ENCODE assay signal across 16 cellular contexts in the genomic region with DNA sequence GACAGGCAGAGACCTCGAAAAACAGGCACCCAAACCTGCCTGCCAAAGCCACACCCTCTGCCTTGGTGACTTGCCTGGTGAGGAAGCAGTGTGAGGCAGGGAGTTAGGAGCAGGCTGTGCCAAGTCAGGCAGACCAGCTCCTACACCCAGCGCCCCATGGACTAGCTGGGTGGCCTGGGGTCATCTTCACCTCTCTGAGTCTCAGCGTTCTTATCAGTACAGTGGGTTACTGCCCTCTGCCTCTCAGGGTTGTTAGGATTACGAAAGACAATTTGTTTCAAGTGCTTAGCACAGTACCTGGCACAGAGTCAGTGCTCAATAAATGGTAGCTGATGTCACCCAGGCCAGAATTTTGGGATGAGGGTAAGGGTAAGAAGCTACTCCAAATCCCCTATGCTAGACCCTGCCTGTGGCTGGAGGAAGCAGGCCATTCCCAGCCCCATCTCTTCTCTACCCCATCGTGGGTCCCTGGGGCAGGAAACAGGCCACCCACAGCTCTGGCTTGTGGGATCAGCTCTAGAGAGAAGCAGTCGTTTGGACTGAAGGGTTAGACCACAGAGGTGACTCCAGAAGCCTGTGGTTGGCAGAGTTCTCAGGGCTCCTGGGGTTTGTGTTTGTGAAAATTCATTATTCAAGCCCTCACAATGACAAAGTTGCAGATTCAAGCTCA. TPM values are rescaled to one million over a fixed set of nuclear protein-coding genes. Genes with fewer than 3 reads are reported as not detected.
DNase-seq lines count a peak whose midpoint lies in the region; ATAC-seq, FAIRE-seq and TF ChIP-seq lines count a peak whose summit lies in the region.
"Had no signal": no experiment of that assay in that cellular context is flagged by ENCODE, and none has a peak within 500 bp of the region (broad histone marks: within the 10 kb centered on the region; RNA-seq: fewer than 3 reads in every experiment).

No MANE protein-coding gene starts in this region.

- H3K27ac ChIP-seq in pancreas = no peak overlapping the region
- no peak overlapping the region for H3K27ac ChIP-seq in CD8-positive, alpha-beta memory T cell (ENCODE audit: low read depth, low read length)

- H3K27me3 ChIP-seq in MG63 (no peaks in the 10 kb centered on the region), pancreas (no peaks in the 10 kb centered on the region)
- H3K27me3 ChIP-seq in CD8-positive, alpha-beta memory T cell (ENCODE audit: insufficient read depth, low read length, poor library complexity, severe bottlenecking) = no peaks in the 10 kb centered on the region
- H3K27me3 ChIP-seq: adrenal gland had no signal

- H3K4me3 ChIP-seq in MG63 = no peak overlapping the region
- H3K4me3 ChIP-seq in fibroblast of the aortic adventitia (ENCODE audit: low read depth, low read length) = no peak overlapping the region
- no peak overlapping the region for H3K4me3 ChIP-seq in pancreas
- H3K4me3 ChIP-seq in CD8-positive, alpha-beta memory T cell (ENCODE audit: low read length) = no peak overlapping the region
- H3K4me3 ChIP-seq: adrenal gland had no signal

- peaks cover 42% of the 10 kb centered on the region for H3K4me1 Mint-ChIP-seq in Calu3 (ENCODE audit: low read depth, unreplicated experiment)
- H3K4me1 Mint-ChIP-seq in CD8-positive, alpha-beta memory T cell = peaks cover 0 to 1% (median 1%) of the 10 kb centered on the region in 3 donors

- no peaks in the 10 kb centered on the region for H3K4me1 ChIP-seq in pancreas
- H3K4me1 ChIP-seq in CD8-positive, alpha-beta memory T cell (ENCODE audit: insufficient read depth, low read length) = no peaks in the 10 kb centered on the region
- H3K4me1 ChIP-seq: adrenal gland had no signal

- intact Hi-C loops in Calu3 (cut with micrococcal nuclease; ENCODE audit: unreplicated experiment) = loop anchor here (1.0 to 2.0 kb wide), 3 partner anchors 23 to 46 kb away; no protein-coding TSS in a partner anchor
- intact Hi-C loops in pancreas (cut with DNase I) = loop anchor here in 1 of 3 donors (10.0 kb wide), 1 partner anchor 219 kb away; no protein-coding TSS in a partner anchor

- no peak for FAIRE-seq in pancreas (lab: Jason Lieb, UNC)
- no peak for FAIRE-seq in D721Med (lab: Jason Lieb, UNC)
- FAIRE-seq: frontal cortex had no signal

- no peaks in the 10 kb centered on the region for H3K9me3 ChIP-seq in MG63
- H3K9me3 ChIP-seq in pancreas = no peaks in the 10 kb centered on the region
- no peaks in the 10 kb centered on the region for H3K9me3 ChIP-seq in CD8-positive, alpha-beta memory T cell (ENCODE audit: low read length)
- H3K9me3 ChIP-seq: adrenal gland had no signal

- H3K27me3 Mint-ChIP-seq in Calu3 (ENCODE audit: unreplicated experiment) = peaks cover 13% of the 10 kb centered on the region
- peaks cover 0 to 8% of the 10 kb centered on the region in 2 donors for H3K27me3 Mint-ChIP-seq in CD8-positive, alpha-beta memory T cell
- H3K27me3 Mint-ChIP-seq: CD4-positive, alpha-beta T cell; stimulated activated naive CD8-positive, alpha-beta T cell treated with anti-CD3 and anti-CD28 coated beads, Interleukin-15, Interleukin-2, amounts not matched to agents 100 ng/mL and 50 ng/mL, for 24 hours had no signal

- H3K36me3 ChIP-seq in MG63 (no peaks in the 10 kb centered on the region), pancreas (no peaks in the 10 kb centered on the region)
- H3K36me3 ChIP-seq in CD8-positive, alpha-beta memory T cell (ENCODE audit: insufficient read depth, low read length) = no peaks in the 10 kb centered on the region
- H3K36me3 ChIP-seq: adrenal gland had no signal

- CTCF ChIA-PET in Calu3 (lab: Charles Lee) = interaction anchor here (1.1 to 3.1 kb wide), 9 partner anchors 12 to 48 kb away, joined by 3 to 14 read pairs (median 8); no protein-coding TSS in a partner anchor
- CTCF ChIA-PET in CD8-positive, alpha-beta memory T cell (lab: Charles Lee) = interaction anchor here (1.8 kb wide), 1 partner anchor 330 kb away, joined by 5 read pairs; no protein-coding TSS in a partner anchor

- H3K4me3 Mint-ChIP-seq in Calu3 (ENCODE audit: low read depth, unreplicated experiment) = no peak overlapping the region
- H3K4me3 Mint-ChIP-seq in CD8-positive, alpha-beta memory T cell = no peak overlapping the region
- H3K4me3 Mint-ChIP-seq: CD4-positive, alpha-beta T cell; stimulated activated naive CD8-positive, alpha-beta T cell treated with anti-CD3 and anti-CD28 coated beads, Interleukin-15, Interleukin-2, amounts not matched to agents 100 ng/mL and 50 ng/mL, for 24 hours had no signal

- H3K27ac Mint-ChIP-seq in Calu3 (ENCODE audit: unreplicated experiment) = no peak overlapping the region
- peak overlapping the region in 1 of 8 donors; percentile 21 for H3K27ac Mint-ChIP-seq in CD8-positive, alpha-beta memory T cell
- H3K27ac Mint-ChIP-seq: CD4-positive, alpha-beta T cell; stimulated activated naive CD8-positive, alpha-beta T cell treated with anti-CD3 and anti-CD28 coated beads, Interleukin-15, Interleukin-2, amounts not matched to agents 100 ng/mL and 50 ng/mL, for 24 hours had no signal

- ATAC-seq in pancreas (peak in 3 of 4 donors; percentile 9 to 32 (median 10)), GM19351 (IDR thresholded peaks at IDR 0.05; ENCODE audit: unreplicated experiment) (no peak)

- no TSS peak for BruUV-seq in Calu3 (replicated peaks; lab: Mats Ljungman, UMichigan)

- H3K36me3 Mint-ChIP-seq in Calu3 (ENCODE audit: insufficient read depth, unreplicated experiment) = peaks cover 21% of the 10 kb centered on the region
- peaks cover 0 to 2% (median 0%) of the 10 kb centered on the region in 3 donors for H3K36me3 Mint-ChIP-seq in CD8-positive, alpha-beta memory T cell

- TF ChIP-seq CTCF in Calu3 (IDR thresholded peaks at IDR 0.05; ENCODE audit: unreplicated experiment) (no peak), fibroblast of the aortic adventitia (IDR thresholded peaks at IDR 0.05; ENCODE audit: insufficient read depth, low read length) (no peak), pancreas (IDR thresholded peaks at IDR 0.05) (no peak), D721Med (IDR thresholded peaks at IDR 0.05; ENCODE audit: insufficient read depth, missing control alignments) (no peak)

- DNase-seq in Calu3 = peak; percentile 63
- DNase-seq in MG63 = peak; percentile 72
- DNase-seq in fibroblast of the aortic adventitia (ENCODE audit: low read depth) = peak; percentile 43
- no peak for DNase-seq in pancreas
- DNase-seq in amniotic stem cell (lab: John Stamatoyannopoulos, UW) = no peak
- no peak for DNase-seq in D721Med (ENCODE audit: insufficient read length, low spot score)
- DNase-seq in CD8-positive, alpha-beta memory T cell = no peak
- DNase-seq: activated CD8-positive, alpha-beta memory T cell treated with anti-CD3 and anti-CD28 coated beads for 24 hours; CD4-positive, alpha-beta T cell; MM.1S; NCI-H82; stimulated activated CD4-positive, alpha-beta T cell treated with anti-CD3 and anti-CD28 coated beads, Interleukin-15, amount 100 ng/mL, for 24 hours had no signal

- WGBS in pancreas, 2 donors = 62 to 63% methylated on average over 6 of the region's 6 CpGs

- H3K9me3 Mint-ChIP-seq in Calu3 (ENCODE audit: low read depth, unreplicated experiment) = no peaks in the 10 kb centered on the region
- no peaks in the 10 kb centered on the region for H3K9me3 Mint-ChIP-seq in CD8-positive, alpha-beta memory T cell
- H3K9me3 Mint-ChIP-seq: CD4-positive, alpha-beta T cell; stimulated activated naive CD8-positive, alpha-beta T cell treated with anti-CD3 and anti-CD28 coated beads, Interleukin-15, Interleukin-2, amounts not matched to agents 100 ng/mL and 50 ng/mL, for 24 hours had no signal

- POLR2A ChIA-PET in CD8-positive, alpha-beta memory T cell (lab: Charles Lee) = interaction anchor here (0.5 kb wide), 1 partner anchor 44 kb away, joined by 4 read pairs; no protein-coding TSS in a partner anchor

RNA-seq across cellular contexts. Expression of gene SLC51B, which starts 10.1 kb away (rescaled TPM):
- total RNA-seq in Calu3 (2022) (not detected in 2 replicates), fibroblast of the aortic adventitia (ENCODE audit: low replicate concordance) (not detected in 2 replicates), pancreas (under 1 TPM in 2 of 6 donors, not detected in 4; 0.26 to 0.49 TPM)
- total RNA-seq in MG63 (2014; rRNA removed; shearing (Covaris generic); ENCODE audit: low replicate concordance) = not detected in 2 replicates
- 1 to 10 TPM in 1 of 2 donors, not detected in 1; 1.1 TPM for polyA plus RNA-seq in pancreas
- not detected for total RNA-seq in CD8-positive, alpha-beta memory T cell
- not detected for polyA plus RNA-seq in CD8-positive, alpha-beta memory T cell
- total RNA-seq: CD4-positive, alpha-beta T cell; frontal cortex had no signal

RNA-seq across cellular contexts. Expression of gene RASL12, which starts 12.5 kb away (rescaled TPM):
- total RNA-seq in Calu3 (2022) (0.12 and 0.39 TPM in 2 replicates), fibroblast of the aortic adventitia (ENCODE audit: low replicate concordance) (1.7 and 1.9 TPM in 2 replicates), pancreas (1 to 10 TPM in 3 of 6 donors, under 1 TPM in 3; 0.28 to 4.2 (median 1.2) TPM)
- total RNA-seq in MG63 (2014; rRNA removed; shearing (Covaris generic); ENCODE audit: low replicate concordance) = 2.7 and 4.7 TPM in 2 replicates
- polyA plus RNA-seq in pancreas = 1 to 10 TPM; 2.8 TPM
- not detected for total RNA-seq in CD8-positive, alpha-beta memory T cell
- polyA plus RNA-seq in CD8-positive, alpha-beta memory T cell = not detected
- total RNA-seq: CD4-positive, alpha-beta T cell had no signal

RNA-seq across cellular contexts. Expression of gene KBTBD13, which starts 21.2 kb away (rescaled TPM):
- total RNA-seq in Calu3 (2022) = not detected in 2 replicates
- not detected in 2 replicates for total RNA-seq in MG63 (2014; rRNA removed; shearing (Covaris generic); ENCODE audit: low replicate concordance)
- not detected in 2 replicates for total RNA-seq in fibroblast of the aortic adventitia (ENCODE audit: low replicate concordance)
- not detected for total RNA-seq in pancreas
- polyA plus RNA-seq in pancreas = not detected
- not detected for total RNA-seq in CD8-positive, alpha-beta memory T cell
- polyA plus RNA-seq in CD8-positive, alpha-beta memory T cell = not detected
- total RNA-seq: adrenal gland; CD4-positive, alpha-beta T cell; frontal cortex had no signal
- polyA plus RNA-seq: adrenal gland had no signal

RNA-seq across cellular contexts. Expression of gene MTFMT, which starts 25.9 kb away (rescaled TPM):
- total RNA-seq in Calu3 (2022) (18.9 and 27.6 TPM in 2 replicates), fibroblast of the aortic adventitia (ENCODE audit: low replicate concordance) (14.1 and 19.2 TPM in 2 replicates), pancreas (1 to 10 TPM; 3.3 to 6.6 (median 4.4) TPM)
- 17.8 and 21.5 TPM in 2 replicates for total RNA-seq in MG63 (2014; rRNA removed; shearing (Covaris generic); ENCODE audit: low replicate concordance)
- polyA plus RNA-seq in pancreas = 1 to 10 TPM; 1.9 to 3.5 TPM
- 10 to 100 TPM; 22.7 to 24.3 TPM for total RNA-seq in CD8-positive, alpha-beta memory T cell
- 20.2 TPM for polyA plus RNA-seq in CD8-positive, alpha-beta memory T cell

RNA-seq across cellular contexts. Expression of gene UBAP1L, which starts 59.7 kb away (rescaled TPM):
- total RNA-seq in Calu3 (2022) (5.2 TPM in 2 replicates), fibroblast of the aortic adventitia (ENCODE audit: low replicate concordance) (2.1 and 3.8 TPM in 2 replicates), pancreas (1 to 10 TPM; 1.5 to 3.3 (median 2.4) TPM)
- 0.43 and 1.0 TPM in 2 replicates for total RNA-seq in MG63 (2014; rRNA removed; shearing (Covaris generic); ENCODE audit: low replicate concordance)
- polyA plus RNA-seq in pancreas = 10 to 100 TPM in 1 of 2 donors, 1 to 10 TPM in 1; 7.9 to 11.4 TPM
- 1 to 10 TPM; 3.5 TPM for total RNA-seq in CD8-positive, alpha-beta memory T cell
- polyA plus RNA-seq in CD8-positive, alpha-beta memory T cell = 0.45 TPM

Comparison
In these comparisons a context has a peak if more than half of its experiments do, and no peak if none do; other contexts are left out.
1. DNase-seq: peak in Calu3 (single experiment), MG63 (single experiment) and fibroblast of the aortic adventitia (single experiment); none in pancreas (0 of 6), amniotic stem cell (single experiment), D721Med (single experiment) and CD8-positive, alpha-beta memory T cell (0 of 5).